ENCODE assay signal across 22 cellular contexts in the genomic region with DNA sequence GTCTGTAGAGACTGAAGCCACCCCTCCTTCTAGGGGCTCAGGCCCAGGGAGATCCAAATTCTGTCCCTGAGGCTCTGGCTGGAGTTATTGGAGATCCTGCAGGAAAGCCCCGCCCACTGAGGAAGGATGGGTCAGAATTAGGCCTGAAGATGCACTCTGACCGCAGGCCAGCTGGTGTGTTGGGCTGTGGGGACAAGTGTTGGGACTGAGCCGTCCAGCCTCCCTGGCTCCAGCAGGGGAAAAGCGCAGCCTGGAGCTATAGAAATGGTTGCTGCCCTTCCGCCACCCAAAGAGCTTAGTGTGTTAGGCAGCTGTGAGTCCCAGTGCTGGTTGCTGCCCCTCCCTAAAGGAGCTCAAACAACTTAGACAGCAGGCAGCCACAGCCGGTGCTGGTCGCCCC. TPM values are rescaled to one million over a fixed set of nuclear protein-coding genes. Genes with fewer than 3 reads are reported as not detected.
"Had no signal": no experiment of that assay in that cellular context is flagged by ENCODE, and none has a peak within 500 bp of the region (broad histone marks: within the 10 kb centered on the region; RNA-seq: fewer than 3 reads in every experiment).

No MANE protein-coding gene starts in this region.

- ATAC-seq: activated CD8-positive, alpha-beta T cell treated with anti-CD3 and anti-CD28 coated beads for 36 hours; activated T-cell treated with anti-CD3 and anti-CD28 coated beads, Interleukin-2, amount 50 U/mL, for 72 hours had no signal

- H3K4me3 Mint-ChIP-seq: activated B cell treated with CpG ODN at 0.5 μM for 24 hours; activated CD8-positive, alpha-beta T cell treated with anti-CD3 and anti-CD28 coated beads for 36 hours; activated naive CD4-positive, alpha-beta T cell treated with anti-CD3 and anti-CD28 coated beads, Interleukin-2, amount 10 ng/mL, durations not matched to agents 7 days and 5 days; activated naive CD8-positive, alpha-beta T cell treated with anti-CD3 and anti-CD28 coated beads for 36 hours; activated T-cell treated with anti-CD3 and anti-CD28 coated beads, Interleukin-2, amount 50 U/mL, for 72 hours; T-helper 1 cell treated with Interleukin-12 subunit alpha and Interleukin-12 subunit beta and Interleukin-4 antibody, amounts not matched to agents 30 μg/mL and 1 μg/mL, for 36 hours had no signal

- H3K4me1 ChIP-seq: Peyer's patch, SJSA1 had no signal

- H3K27ac Mint-ChIP-seq: activated B cell treated with CpG ODN at 0.5 μM for 24 hours; activated CD8-positive, alpha-beta T cell treated with anti-CD3 and anti-CD28 coated beads for 36 hours; activated naive CD4-positive, alpha-beta T cell treated with anti-CD3 and anti-CD28 coated beads, Interleukin-2, amount 10 ng/mL, durations not matched to agents 7 days and 5 days; activated naive CD8-positive, alpha-beta T cell treated with anti-CD3 and anti-CD28 coated beads for 36 hours; activated T-cell treated with anti-CD3 and anti-CD28 coated beads, Interleukin-2, amount 50 U/mL, for 72 hours; activated T-helper 2 cell treated with anti-CD3 and anti-CD28 coated beads, Interferon-gamma antibody, Interleukin-2, Interleukin-4, amounts not matched to agents 10 μg/mL and 5 μg/mL and 100 μg/mL, durations not matched to agents 14 hours and 24 hours and 36 hours; T-helper 1 cell treated with Interleukin-12 subunit alpha and Interleukin-12 subunit beta and Interleukin-4 antibody, amounts not matched to agents 30 μg/mL and 1 μg/mL, for 36 hours had no signal

- H3K9me3 ChIP-seq: Peyer's patch, SJSA1 had no signal

- DNase-seq: activated B cell treated with CpG ODN at 0.5 μM for 24 hours; activated CD8-positive, alpha-beta memory T cell treated with anti-CD3 and anti-CD28 coated beads, Interleukin-2, amount 50 U/mL, for 4 hours; activated CD8-positive, alpha-beta T cell treated with anti-CD3 and anti-CD28 coated beads for 36 hours; activated gamma-delta T cell treated with Interleukin-2 at 50 U/mL for 16 hours; activated naive CD4-positive, alpha-beta T cell treated with anti-CD3 and anti-CD28 coated beads, Interleukin-2, amount 10 ng/mL, durations not matched to agents 7 days and 5 days; activated naive CD8-positive, alpha-beta T cell treated with anti-CD3 and anti-CD28 coated beads for 36 hours; activated T-cell treated with anti-CD3 and anti-CD28 coated beads, Interleukin-2, amount 50 U/mL, for 72 hours; cerebellar nuclear complex; Kasumi-1; KBM-7; NCI-H1105 treated with DMSO at 0.1 percent for 48 hours; NCI-H1436 treated with DMSO at 0.1 percent for 48 hours; NCI-H187; NCI-H2081 treated with DMSO at 0.1 percent for 48 hours; NCI-H446; NCI-H524; Peyer's patch; Right ventricle myocardium superior had no signal

- H3K4me1 Mint-ChIP-seq: activated B cell treated with CpG ODN at 0.5 μM for 24 hours; activated naive CD4-positive, alpha-beta T cell treated with anti-CD3 and anti-CD28 coated beads, Interleukin-2, amount 10 ng/mL, durations not matched to agents 7 days and 5 days had no signal

- H3K4me3 ChIP-seq: Peyer's patch, SJSA1 had no signal

- H3K27me3 Mint-ChIP-seq: activated naive CD4-positive, alpha-beta T cell treated with anti-CD3 and anti-CD28 coated beads, Interleukin-2, amount 10 ng/mL, durations not matched to agents 7 days and 5 days had no signal

- H3K27me3 ChIP-seq: Peyer's patch, SJSA1 had no signal

- H3K9me3 Mint-ChIP-seq: activated CD8-positive, alpha-beta T cell treated with anti-CD3 and anti-CD28 coated beads for 36 hours; activated naive CD4-positive, alpha-beta T cell treated with anti-CD3 and anti-CD28 coated beads, Interleukin-2, amount 10 ng/mL, durations not matched to agents 7 days and 5 days; activated naive CD8-positive, alpha-beta T cell treated with anti-CD3 and anti-CD28 coated beads for 36 hours; activated T-cell treated with anti-CD3 and anti-CD28 coated beads, Interleukin-2, amount 50 U/mL, for 72 hours; activated T-helper 2 cell treated with anti-CD3 and anti-CD28 coated beads, Interferon-gamma antibody, Interleukin-2, Interleukin-4, amounts not matched to agents 10 μg/mL and 5 μg/mL and 100 μg/mL, durations not matched to agents 14 hours and 24 hours and 36 hours; T-helper 1 cell treated with Interleukin-12 subunit alpha and Interleukin-12 subunit beta and Interleukin-4 antibody, amounts not matched to agents 30 μg/mL and 1 μg/mL, for 36 hours had no signal

- H3K27ac ChIP-seq: Peyer's patch, RWPE1, SJSA1 had no signal

- H3K36me3 ChIP-seq: Peyer's patch, SJSA1 had no signal

- H3K36me3 Mint-ChIP-seq: activated naive CD4-positive, alpha-beta T cell treated with anti-CD3 and anti-CD28 coated beads, Interleukin-2, amount 10 ng/mL, durations not matched to agents 7 days and 5 days had no signal

RNA-seq across cellular contexts. Expression of gene PRRX1, which starts 33.0 kb away (rescaled TPM):
- total RNA-seq: activated B cell treated with CpG ODN at 0.5 μM for 24 hours; activated CD8-positive, alpha-beta T cell treated with anti-CD3 and anti-CD28 coated beads for 36 hours; activated naive CD8-positive, alpha-beta T cell treated with anti-CD3 and anti-CD28 coated beads for 36 hours; activated T-cell treated with anti-CD3 and anti-CD28 coated beads, Interleukin-2, amount 50 U/mL, for 72 hours; activated T-helper 2 cell treated with anti-CD3 and anti-CD28 coated beads, Interferon-gamma antibody, Interleukin-2, Interleukin-4, amounts not matched to agents 10 μg/mL and 5 μg/mL and 100 μg/mL, durations not matched to agents 14 hours and 24 hours and 36 hours had no signal
